ENCODE assay signal across 8 cellular contexts in the genomic region with DNA sequence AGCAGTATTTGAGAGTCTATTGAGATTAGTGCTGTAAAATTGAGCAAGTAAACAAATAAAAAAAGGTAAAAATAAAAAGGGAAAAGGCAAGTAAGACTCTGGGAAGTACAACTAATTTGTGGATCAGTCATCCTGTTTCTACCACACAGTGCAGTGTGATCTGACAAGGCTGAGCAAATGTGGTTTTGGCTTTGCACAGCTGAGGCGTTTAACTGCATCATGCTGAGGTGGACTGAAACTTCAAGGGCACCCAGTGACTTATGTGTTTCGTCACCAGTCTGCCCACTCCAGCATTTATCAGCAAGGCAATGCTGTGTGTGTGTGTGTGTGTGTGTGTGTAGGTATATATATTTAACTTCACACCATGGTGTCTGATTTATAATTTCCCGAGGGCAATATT.
A peak's percentile ranks its signal among the peaks of the same experiment; 100 is the strongest.
DNase-seq lines count a peak whose midpoint lies in the region; ATAC-seq and TF ChIP-seq lines count a peak whose summit lies in the region.

No MANE protein-coding gene starts in this region.

- peak; percentile 7 to 77 (median 37) for DNase-seq in CD8-positive, alpha-beta T cell
- DNase-seq in GM23248 (peak; percentile 1), T follicular helper cell (ENCODE audit: low read depth) (peak; percentile 20), astrocyte of the hippocampus (ENCODE audit: low read depth, low spot score) (peak; percentile 43), left colon (no peak), dedifferentiated amniotic fluid mesenchymal stem cell (ENCODE audit: extremely low spot score) (no peak)
- peak in 4 of 6 experiments; percentile 1 to 31 (median 22) for DNase-seq in stimulated activated naive CD4-positive, alpha-beta T cell (lab: John Stamatoyannopoulos, UW)

- no peaks in the 10 kb centered on the region for H3K36me3 ChIP-seq in CD8-positive, alpha-beta T cell (ENCODE audit: insufficient read depth, low read length)
- H3K36me3 ChIP-seq in GM23248 (ENCODE audit: low read depth): no peaks in the 10 kb centered on the region

- H3K4me3 Mint-ChIP-seq in CD8-positive, alpha-beta T cell: no peak overlapping the region

- no peaks in the 10 kb centered on the region for H3F3A ChIP-seq in GM23248 (ENCODE audit: insufficient read depth)

- H3K4me2 ChIP-seq in GM23248 (ENCODE audit: unreplicated experiment): no peak overlapping the region

- H3K4me1 ChIP-seq in CD8-positive, alpha-beta T cell (ENCODE audit: insufficient read depth, low read length): peaks cover 25% of the 10 kb centered on the region
- no peaks in the 10 kb centered on the region for H3K4me1 ChIP-seq in GM23248 (ENCODE audit: insufficient read depth)

- POLR2A ChIA-PET in CD8-positive, alpha-beta T cell (lab: Charles Lee): interaction anchor here (1.6 kb wide), 1 partner anchor 11 kb away, joined by 3 read pairs; no protein-coding TSS in a partner anchor

- ATAC-seq in CD8-positive, alpha-beta T cell: peak; percentile 90
- ATAC-seq in left colon (no peak), GM19324 (IDR thresholded peaks at IDR 0.05; ENCODE audit: low FRiP score, unreplicated experiment) (no peak)

- H4K20me1 ChIP-seq in GM23248 (ENCODE audit: insufficient read depth): no peaks in the 10 kb centered on the region

- no peaks in the 10 kb centered on the region for H3K9me3 Mint-ChIP-seq in CD8-positive, alpha-beta T cell

- no peaks in the 10 kb centered on the region for H3K27me3 Mint-ChIP-seq in CD8-positive, alpha-beta T cell (ENCODE audit: low read depth)

- intact Hi-C loops in CD8-positive, alpha-beta T cell (cut with DNase I, micrococcal nuclease): loop anchor here (5.0 to 10.0 kb wide), 4 partner anchors 64 to 431 kb away; no protein-coding TSS in a partner anchor
- intact Hi-C loops in left colon (cut with DNase I, micrococcal nuclease): no loop called here

- H3K36me3 Mint-ChIP-seq in CD8-positive, alpha-beta T cell: no peaks in the 10 kb centered on the region

- in situ Hi-C loops in GM23248 (cut with MboI): no loop called here

- CTCF ChIA-PET in CD8-positive, alpha-beta T cell (lab: Charles Lee): interaction anchor here (0.6 to 2.1 kb wide), 3 partner anchors 14 to 1954 kb away, joined by 3 to 8 read pairs (median 7); no protein-coding TSS in a partner anchor

- no peak overlapping the region for H2AFZ ChIP-seq in GM23248

- TF ChIP-seq CTCF in CD8-positive, alpha-beta T cell (IDR thresholded peaks at IDR 0.05): no peak

- no peaks in the 10 kb centered on the region for H3K79me2 ChIP-seq in GM23248 (ENCODE audit: insufficient read depth)

- H3K9me2 ChIP-seq in GM23248 (ENCODE audit: insufficient read depth): no peaks in the 10 kb centered on the region

- H3K27ac ChIP-seq in CD8-positive, alpha-beta T cell (ENCODE audit: low read depth, low read length): no peak overlapping the region
- no peak overlapping the region for H3K27ac ChIP-seq in GM23248

- H3K9me3 ChIP-seq in CD8-positive, alpha-beta T cell (ENCODE audit: low read length): no peaks in the 10 kb centered on the region
- no peaks in the 10 kb centered on the region for H3K9me3 ChIP-seq in GM23248 (ENCODE audit: low read depth)

- WGBS in GM23248 (ENCODE audit: low coverage in 1 of 2, low lambda C conversion rate in 2 of 2, missing lambda C conversion rate in 2 of 2), 2 experiments: 29 to 42% methylated on average over 3 of the region's 3 CpGs

- peaks cover 50% of the 10 kb centered on the region for H3K4me1 Mint-ChIP-seq in CD8-positive, alpha-beta T cell (ENCODE audit: low read depth)

- peak overlapping the region; percentile 58 for H3K27ac Mint-ChIP-seq in CD8-positive, alpha-beta T cell

- no peak overlapping the region for H3K4me3 ChIP-seq in CD8-positive, alpha-beta T cell (ENCODE audit: low read depth, low read length)
- no peak overlapping the region for H3K4me3 ChIP-seq in GM23248

- no peaks in the 10 kb centered on the region for H3K27me3 ChIP-seq in CD8-positive, alpha-beta T cell (ENCODE audit: insufficient read depth, low read length)
- H3K27me3 ChIP-seq in GM23248 (replicated peaks; ENCODE audit: insufficient read depth): no peaks in the 10 kb centered on the region

- no peak overlapping the region for H3K9ac ChIP-seq in GM23248

Comparison
In these comparisons a context has a peak if more than half of its experiments do, and no peak if none do; other contexts are left out.
1. DNase-seq: peak in CD8-positive, alpha-beta T cell (7 of 7), GM23248 (single experiment), T follicular helper cell (single experiment), astrocyte of the hippocampus (single experiment) and stimulated activated naive CD4-positive, alpha-beta T cell (4 of 6); none in left colon (0 of 2) and dedifferentiated amniotic fluid mesenchymal stem cell (single experiment).
2. intact Hi-C loops: an anchor here in CD8-positive, alpha-beta T cell (5.0 to 10.0 kb wide); none called in left colon.